ENCODE assay signal across 22 cellular contexts in the genomic region with DNA sequence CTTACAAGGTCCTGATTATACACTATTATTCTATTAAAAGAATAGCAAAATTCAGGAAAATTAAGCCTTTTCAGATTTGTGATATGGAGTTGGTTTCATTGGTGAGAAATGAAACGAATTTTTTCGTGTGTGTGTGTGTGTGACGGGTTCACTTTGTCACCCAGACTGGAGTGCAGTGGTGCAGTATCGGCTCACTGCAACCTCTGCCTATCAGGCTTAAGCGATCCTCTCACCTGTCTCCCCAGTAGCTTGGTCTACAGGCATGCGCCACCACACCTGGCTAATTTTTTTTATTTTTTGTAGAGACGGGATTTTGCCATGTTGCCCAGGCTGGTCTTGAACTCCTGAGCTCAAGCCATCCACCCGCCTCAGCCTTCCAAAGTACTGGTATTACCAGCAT. TPM values are rescaled to one million over a fixed set of nuclear protein-coding genes. Genes with fewer than 3 reads are reported as not detected.
"Had no signal": no experiment of that assay in that cellular context is flagged by ENCODE, and none has a peak within 500 bp of the region (broad histone marks: within the 10 kb centered on the region; RNA-seq: fewer than 3 reads in every experiment).

No MANE protein-coding gene starts in this region.

- H3K9me3 ChIP-seq: esophagus squamous epithelium, lower lobe of right lung, prostate gland, thoracic aorta had no signal

- DNase-seq: activated B cell treated with CpG ODN at 0.5 μM for 24 hours; activated CD4-positive, alpha-beta T cell treated with anti-CD3 and anti-CD28 coated beads for 48 hours; activated naive CD4-positive, alpha-beta T cell treated with Interleukin-2 at 50 U/mL for 16 hours; amniotic stem cell; central memory CD4-positive, alpha-beta T cell; cortex of kidney; effector CD4-positive, alpha-beta T cell; esophagus squamous epithelium; immature natural killer cell; lower lobe of right lung; stimulated activated CD4-positive, alpha-beta T cell treated with anti-CD3 and anti-CD28 coated beads, Interleukin-1b, Interleukin-23, amount 100 ng/mL, for 48 hours had no signal

- H3K27me3 Mint-ChIP-seq: activated B cell treated with CpG ODN at 0.5 μM for 24 hours; activated T-helper 17 cell treated with anti-CD3 and anti-CD28 coated beads, Interleukin-2, amount 50 U/mL, for 72 hours had no signal

- H3K4me3 Mint-ChIP-seq: activated B cell treated with CpG ODN at 0.5 μM for 24 hours; activated T-helper 17 cell treated with anti-CD3 and anti-CD28 coated beads, Interleukin-2, amount 50 U/mL, for 72 hours; immature natural killer cell; mesothelial cell of epicardium; T-helper 1 cell treated with Interleukin-12 subunit alpha and Interleukin-12 subunit beta and Interleukin-4 antibody, amounts not matched to agents 30 μg/mL and 1 μg/mL, for 36 hours had no signal

- H3K9me3 Mint-ChIP-seq: activated B cell treated with CpG ODN at 0.5 μM for 24 hours; activated T-helper 17 cell treated with anti-CD3 and anti-CD28 coated beads, Interleukin-2, amount 50 U/mL, for 72 hours; immature natural killer cell; mesothelial cell of epicardium; T-helper 1 cell treated with Interleukin-12 subunit alpha and Interleukin-12 subunit beta and Interleukin-4 antibody, amounts not matched to agents 30 μg/mL and 1 μg/mL, for 36 hours had no signal

- H3K27ac Mint-ChIP-seq: T-helper 1 cell treated with Interleukin-12 subunit alpha and Interleukin-12 subunit beta and Interleukin-4 antibody, amounts not matched to agents 30 μg/mL and 1 μg/mL, for 36 hours had no signal

- H3K4me1 ChIP-seq: lower lobe of right lung had no signal

- H3K27me3 ChIP-seq: esophagus squamous epithelium had no signal

- H3K4me3 ChIP-seq: esophagus squamous epithelium, lower lobe of right lung, prostate gland, thoracic aorta had no signal

- ATAC-seq: activated T-helper 17 cell treated with anti-CD3 and anti-CD28 coated beads, Interleukin-2, amount 50 U/mL, for 72 hours; lower lobe of right lung; sciatic nerve had no signal

- H3K27ac ChIP-seq: lower lobe of right lung, prostate gland, thoracic aorta had no signal

RNA-seq across cellular contexts. Expression of a gene that starts 37.9 kb away (rescaled TPM):
- total RNA-seq: activated B cell treated with CpG ODN at 0.5 μM for 24 hours; activated T-helper 17 cell treated with anti-CD3 and anti-CD28 coated beads, Interleukin-2, amount 50 U/mL, for 72 hours; endothelial cell of umbilical vein; fibroblast of villous mesenchyme; osteoblast; sciatic nerve; ureter had no signal
- polyA plus RNA-seq: endothelial cell of umbilical vein, neural cell had no signal
